8 cellular contexts compared by ENCODE assay signal in the genomic region with DNA sequence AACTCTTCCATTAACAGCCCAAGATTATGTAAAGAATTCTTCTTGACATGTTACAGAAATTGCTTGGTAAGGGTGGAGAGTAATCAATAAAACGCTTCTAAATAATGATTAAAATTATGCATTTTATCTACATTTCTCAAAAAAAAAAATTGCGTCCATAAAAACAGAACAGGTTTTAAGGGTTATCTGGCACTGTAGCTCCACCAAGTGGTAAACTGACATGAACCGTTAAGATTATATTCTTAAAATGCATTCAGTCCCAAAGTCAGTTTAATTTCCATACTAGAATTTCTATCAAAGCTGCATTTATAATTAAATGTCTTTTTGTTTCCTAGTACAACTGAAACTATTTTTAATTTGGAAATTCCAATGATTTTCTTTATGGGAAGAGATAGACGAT.
DNase-seq lines count a peak whose midpoint lies in the region; ATAC-seq and TF ChIP-seq lines count a peak whose summit lies in the region.

No MANE protein-coding gene starts in this region.

- intact Hi-C loops in spleen (cut with DNase I; ENCODE audit: low total_unique reads) = loop anchor here (5.0 kb wide), 1 partner anchor 313 kb away; no protein-coding TSS in a partner anchor

- no peaks in the 10 kb centered on the region for H3K9me3 ChIP-seq in spleen

- H3K4me1 ChIP-seq in spleen = no peaks in the 10 kb centered on the region

- no peak overlapping the region for H3K4me3 Mint-ChIP-seq in activated CD8-positive, alpha-beta memory T cell treated with anti-CD3 and anti-CD28 coated beads, Interleukin-2, amount 10 ng/mL, durations not matched to agents 7 days and 5 days

- no peaks in the 10 kb centered on the region for H3K9me3 Mint-ChIP-seq in activated CD8-positive, alpha-beta memory T cell treated with anti-CD3 and anti-CD28 coated beads, Interleukin-2, amount 10 ng/mL, durations not matched to agents 7 days and 5 days (ENCODE audit: low read depth)

- TF ChIP-seq CTCF in AG09309 (IDR thresholded peaks at IDR 0.05; ENCODE audit: control insufficient read depth, insufficient read depth, low read depth, low read length, missing control alignments) = peak; percentile 38
- no peak for TF ChIP-seq CTCF in GM20000 (IDR thresholded peaks at IDR 0.05; ENCODE audit: extremely low read depth, missing control alignments)
- TF ChIP-seq CTCF in spleen (IDR thresholded peaks at IDR 0.05 in 8 of 11, conservative IDR thresholded peaks at IDR 0.05 in 3 of 11) = peak in 1 of 11 experiments; percentile 7

- peak; percentile 10 for DNase-seq in AG09309 (ENCODE audit: low read depth)
- DNase-seq in GM20000 (ENCODE audit: low spot score) = peak; percentile 7
- DNase-seq in SK-N-DZ (ENCODE audit: low spot score) = peak; percentile 7
- DNase-seq in hepatic stellate cell (ENCODE audit: low spot score) = peak; percentile 6
- DNase-seq in effector CD8-positive, alpha-beta T cell (lab: John Stamatoyannopoulos, UW) = no peak
- no peak for DNase-seq in spleen
- no peak for DNase-seq in activated naive CD4-positive, alpha-beta T cell treated with Interleukin-2 at 50 U/mL for 16 hours
- DNase-seq in activated CD8-positive, alpha-beta memory T cell treated with anti-CD3 and anti-CD28 coated beads, Interleukin-2, amount 10 ng/mL, durations not matched to agents 7 days and 5 days = no peak

- CTCF ChIA-PET in activated CD8-positive, alpha-beta memory T cell treated with anti-CD3 and anti-CD28 coated beads, Interleukin-2, amount 10 ng/mL, durations not matched to agents 7 days and 5 days (lab: Charles Lee) = interaction anchor here (0.6 to 1.0 kb wide), 2 partner anchors 10 to 1001 kb away, joined by 3 read pairs; no protein-coding TSS in a partner anchor

- no peak for ATAC-seq in activated CD8-positive, alpha-beta memory T cell treated with anti-CD3 and anti-CD28 coated beads, Interleukin-2, amount 10 ng/mL, durations not matched to agents 7 days and 5 days

- no peak overlapping the region for H3K27ac ChIP-seq in spleen

- peaks cover 5% of the 10 kb centered on the region for H3K27me3 Mint-ChIP-seq in activated CD8-positive, alpha-beta memory T cell treated with anti-CD3 and anti-CD28 coated beads, Interleukin-2, amount 10 ng/mL, durations not matched to agents 7 days and 5 days

- no peak overlapping the region for H3K27ac Mint-ChIP-seq in activated CD8-positive, alpha-beta memory T cell treated with anti-CD3 and anti-CD28 coated beads, Interleukin-2, amount 10 ng/mL, durations not matched to agents 7 days and 5 days

- no peak for TF ChIP-seq POLR2A in spleen (IDR thresholded peaks at IDR 0.05)

- 6 to 21% (median 8%) methylated on average over 4 of the region's 4 CpGs for WGBS in spleen, 5 donors

- H3K4me3 ChIP-seq in AG09309 (ENCODE audit: control insufficient read depth, low read depth, low read length) = no peak overlapping the region
- no peak overlapping the region for H3K4me3 ChIP-seq in spleen

- H3K27me3 ChIP-seq in spleen (replicated peaks in 1 of 7) = peaks cover 0 to 5% (median 0%) of the 10 kb centered on the region in 7 donors

- no peaks in the 10 kb centered on the region for H3K36me3 ChIP-seq in spleen

- H3K36me3 Mint-ChIP-seq in activated CD8-positive, alpha-beta memory T cell treated with anti-CD3 and anti-CD28 coated beads, Interleukin-2, amount 10 ng/mL, durations not matched to agents 7 days and 5 days = no peaks in the 10 kb centered on the region

- H3K4me1 Mint-ChIP-seq in activated CD8-positive, alpha-beta memory T cell treated with anti-CD3 and anti-CD28 coated beads, Interleukin-2, amount 10 ng/mL, durations not matched to agents 7 days and 5 days = no peaks in the 10 kb centered on the region

Comparison
In these comparisons a context has a peak if more than half of its experiments do, and no peak if none do; other contexts are left out.
1. DNase-seq: peak in AG09309 (single experiment), GM20000 (single experiment), SK-N-DZ (single experiment) and hepatic stellate cell (single experiment); none in effector CD8-positive, alpha-beta T cell (single experiment), spleen (single experiment), activated naive CD4-positive, alpha-beta T cell treated with Interleukin-2 at 50 U/mL for 16 hours (single experiment) and activated CD8-positive, alpha-beta memory T cell treated with anti-CD3 and anti-CD28 coated beads, Interleukin-2, amount 10 ng/mL, durations not matched to agents 7 days and 5 days (single experiment).